In genomic region chr4:189198624-189199023, GRCh38 we compare ENCODE assay signal across 11 cellular contexts.
"Had no signal": no experiment of that assay in that cellular context is flagged by ENCODE, and none has a peak within 500 bp of the region (broad histone marks: within the 10 kb centered on the region; RNA-seq: fewer than 3 reads in every experiment).

No MANE protein-coding gene starts in this region.

- H3K4me3 ChIP-seq: GM23248, GM23338, HAP-1 had no signal

- ATAC-seq: GM23338, HCT116 had no signal

- H3K27ac ChIP-seq: GM23248 had no signal

- H2AFZ ChIP-seq: GM23248, GM23338 had no signal

- H3K9me3 ChIP-seq: HAP-1 had no signal

- H3K9ac ChIP-seq: GM23248 had no signal

- FAIRE-seq: H1, H54 had no signal

- DNase-seq: GM23248, GOT3, H7, H9, HCEC 1CT, HFFc6 had no signal

- H3K36me3 ChIP-seq: HAP-1 had no signal

- H3K4me2 ChIP-seq: GM23338 had no signal
